In the genomic region with DNA sequence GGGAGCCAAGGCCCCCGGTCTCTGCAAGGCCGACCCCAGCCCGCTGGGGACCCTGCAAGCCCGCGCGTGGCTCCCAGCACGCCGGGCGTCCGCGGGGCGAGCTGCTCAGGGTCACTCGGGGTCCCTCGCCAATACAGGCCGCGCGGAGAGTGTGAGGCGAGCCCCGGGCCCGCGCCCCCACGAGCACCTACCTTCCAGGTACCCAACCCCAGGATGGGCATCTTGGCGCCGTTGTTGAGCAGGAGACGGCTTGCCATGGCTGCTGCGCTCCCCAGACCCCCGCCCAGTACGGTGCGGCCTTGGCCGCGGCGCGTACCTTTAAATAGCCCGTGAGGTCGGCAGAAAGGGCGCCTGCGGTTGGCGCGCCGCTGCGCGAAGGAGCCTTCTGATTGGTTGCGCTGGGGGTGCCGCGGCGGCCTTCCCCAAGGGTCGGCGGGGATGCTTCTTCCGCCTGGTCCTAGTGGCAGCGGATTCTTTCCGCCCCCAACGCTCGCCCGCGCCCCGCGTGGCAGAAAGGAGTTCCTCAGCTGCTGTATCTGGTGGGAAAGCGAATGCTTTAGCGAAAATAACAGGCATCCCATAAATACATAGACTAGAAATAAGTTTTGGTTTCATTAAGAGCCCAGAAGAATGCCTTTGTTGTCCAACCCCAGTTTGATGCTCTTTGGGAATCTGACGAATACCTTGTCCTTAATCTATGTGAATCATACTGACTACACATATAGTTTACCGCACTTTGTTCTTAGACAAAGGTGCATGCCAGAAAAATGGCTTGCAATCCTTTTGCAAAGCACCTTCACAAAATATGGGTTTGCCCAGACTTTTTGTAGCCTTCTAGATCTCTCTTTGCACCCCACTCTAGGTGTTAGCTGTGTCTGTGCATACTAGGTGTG, we compare ENCODE assay signal across 8 cellular contexts. TPM values are rescaled to one million over a fixed set of nuclear protein-coding genes. Genes with fewer than 3 reads are reported as not detected.
DNase-seq lines count a peak whose midpoint lies in the region; ATAC-seq, FAIRE-seq and TF ChIP-seq lines count a peak whose summit lies in the region.

Gene AKR1B1, minus strand, starts transcription at position 295 of the 893 bp plus-strand sequence. Its CDS starts 38 bp downstream, at position 257.

- peak; percentile 94 for FAIRE-seq in endothelial cell of umbilical vein (lab: Jason Lieb, UNC)

- H2AFZ ChIP-seq in endothelial cell of umbilical vein (ENCODE audit: low read depth, low read length): peak within 1 kb of the TSS; percentile 81

- intact Hi-C loops in CD4-positive, alpha-beta memory T cell (cut with micrococcal nuclease): loop anchor here (1.0 to 5.0 kb wide), 7 partner anchors 27 to 1053 kb away; partner anchors contain the start of genes BPGM, CNOT4, CYREN and LRGUK
- intact Hi-C loops in endothelial cell of umbilical vein (cut with micrococcal nuclease): loop anchor here (1.0 to 2.0 kb wide), 4 partner anchors 22 to 54 kb away; no protein-coding TSS in a partner anchor

- dilution Hi-C loops in endothelial cell of umbilical vein (cut with MboI; ENCODE audit: extremely low pct_ligation_motif_present, low sequenced_read_pairs): no loop called here

- peaks cover 0 to 18% of the 10 kb centered on the region in 2 donors for H3K36me3 Mint-ChIP-seq in CD4-positive, alpha-beta memory T cell

- H3K4me2 ChIP-seq in endothelial cell of umbilical vein (ENCODE audit: insufficient read depth, low read length): peak within 1 kb of the TSS; percentile 86

- TF ChIP-seq CTCF in endothelial cell of umbilical vein (IDR thresholded peaks at IDR 0.05; ENCODE audit: extremely low read depth in 1 of 2, insufficient read depth in 1 of 2, low read depth in 1 of 2, low read length in 2 of 2): peak; percentile 71 to 72

- H3K9ac ChIP-seq in endothelial cell of umbilical vein (replicated peaks; ENCODE audit: extremely low read depth, insufficient read depth, low read length): peak within 1 kb of the TSS; percentile 49

- H3K27ac ChIP-seq in CD4-positive, alpha-beta memory T cell (ENCODE audit: low read depth, low read length): peak within 1 kb of the TSS; percentile 55
- peak within 1 kb of the TSS; percentile 5 for H3K27ac ChIP-seq in endothelial cell of umbilical vein (ENCODE audit: insufficient read depth, low read depth, low read length)

- ATAC-seq in GM19438 (IDR thresholded peaks at IDR 0.05; ENCODE audit: low read depth, unreplicated experiment) (peak; percentile 90), HG03571 (IDR thresholded peaks at IDR 0.05; ENCODE audit: unreplicated experiment) (peak; percentile 95)

- no peaks in the 10 kb centered on the region for H3K9me3 ChIP-seq in CD4-positive, alpha-beta memory T cell (ENCODE audit: control insufficient read depth in 1 of 2, low read length in 2 of 2)
- H3K9me3 ChIP-seq in endothelial cell of umbilical vein (replicated peaks; ENCODE audit: control insufficient read depth, insufficient read depth, low read length): no peaks in the 10 kb centered on the region

- no peak for TF ChIP-seq POLR2A in endothelial cell of umbilical vein (IDR thresholded peaks at IDR 0.05; ENCODE audit: low read depth, low read length)

- peak within 1 kb of the TSS; percentile 25 to 62 for H3K4me3 ChIP-seq in CD4-positive, alpha-beta memory T cell (ENCODE audit: low read length in 2 of 2)
- peak within 1 kb of the TSS; percentile 42 to 81 (median 57) for H3K4me3 ChIP-seq in endothelial cell of umbilical vein (replicated peaks in 1 of 3; ENCODE audit: insufficient read depth in 1 of 3, low read depth in 1 of 3, low read length in 3 of 3)

- H3K27ac Mint-ChIP-seq in CD4-positive, alpha-beta memory T cell: peak within 1 kb of the TSS; percentile 71 to 95 (median 88)

- H3K9me1 ChIP-seq in endothelial cell of umbilical vein (replicated peaks; ENCODE audit: control insufficient read depth, extremely low read depth, insufficient read depth, low read length): no peaks in the 10 kb centered on the region

- CTCF ChIA-PET in CD4-positive, alpha-beta memory T cell (lab: Charles Lee; ENCODE audit: partially characterized antibody): interaction anchor here (0.7 to 6.7 kb wide), 10 partner anchors 9 to 147 kb away, joined by 3 to 50 read pairs (median 6); partner anchors contain the start of gene SLC35B4
- CTCF ChIA-PET in endothelial cell of umbilical vein (lab: Charles Lee): interaction anchor here (0.8 to 4.0 kb wide), 14 partner anchors 8 to 153 kb away, joined by 3 to 46 read pairs (median 5); no protein-coding TSS in a partner anchor

- POLR2A ChIA-PET in CD4-positive, alpha-beta memory T cell (lab: Charles Lee; ENCODE audit: partially characterized antibody): interaction anchor here (0.7 to 2.9 kb wide), 4 partner anchors 27 to 143 kb away, joined by 3 to 15 read pairs (median 4); no protein-coding TSS in a partner anchor
- POLR2A ChIA-PET in endothelial cell of umbilical vein (lab: Charles Lee): no interaction called here

- no peaks in the 10 kb centered on the region for H4K20me1 ChIP-seq in endothelial cell of umbilical vein (replicated peaks; ENCODE audit: control insufficient read depth, extremely low read depth, insufficient read depth, low read length)

- H3K9me3 Mint-ChIP-seq in CD4-positive, alpha-beta memory T cell: peaks cover 0 to 8% (median 2%) of the 10 kb centered on the region in 8 donors

- H3K36me3 ChIP-seq in CD4-positive, alpha-beta memory T cell (ENCODE audit: insufficient read depth, low read length): no peaks in the 10 kb centered on the region
- H3K36me3 ChIP-seq in endothelial cell of umbilical vein (ENCODE audit: control insufficient read depth in 2 of 2, extremely low read depth in 1 of 2, insufficient read depth in 2 of 2, low read length in 2 of 2): no peaks in the 10 kb centered on the region

- no TSS peak for BruUV-seq in endothelial cell of umbilical vein (replicated peaks; lab: Mats Ljungman, UMichigan)

- peaks cover 36% of the 10 kb centered on the region for H3K4me1 ChIP-seq in CD4-positive, alpha-beta memory T cell (ENCODE audit: insufficient read depth, low read length)
- peaks cover 20% of the 10 kb centered on the region for H3K4me1 ChIP-seq in endothelial cell of umbilical vein (ENCODE audit: control insufficient read depth, extremely low read depth, insufficient read depth, low read length)

- peak within 1 kb of the TSS; percentile 91 to 94 (median 92) for H3K4me3 Mint-ChIP-seq in CD4-positive, alpha-beta memory T cell

- no peaks in the 10 kb centered on the region for H3K27me3 ChIP-seq in CD4-positive, alpha-beta memory T cell (ENCODE audit: insufficient read depth, low read length)
- H3K27me3 ChIP-seq in endothelial cell of umbilical vein (ENCODE audit: control insufficient read depth in 2 of 2, insufficient read depth in 2 of 2, low read length in 2 of 2): no peaks in the 10 kb centered on the region

- H3K79me2 ChIP-seq in endothelial cell of umbilical vein (ENCODE audit: control insufficient read depth, insufficient read depth, low read length): peaks cover 15% of the 10 kb centered on the region

- no peaks in the 10 kb centered on the region for H3K27me3 Mint-ChIP-seq in CD4-positive, alpha-beta memory T cell

- DNase-seq in CD4-positive, alpha-beta memory T cell: peak; percentile 84 to 89 (median 86)
- DNase-seq in NOMO-1 (lab: John Stamatoyannopoulos, UW; ENCODE audit: unreplicated experiment in 2 of 2) (peak; percentile 72 to 81), endothelial cell of umbilical vein (ENCODE audit: low read depth, low spot score) (peak; percentile 89), midbrain (lab: John Stamatoyannopoulos, UW) (peak; percentile 93)
- DNase-seq in activated CD8-positive, alpha-beta memory T cell treated with anti-CD3 and anti-CD28 coated beads, Interleukin-2, amount 50 U/mL, for 48 hours: peak; percentile 93
- DNase-seq in stimulated activated CD8-positive, alpha-beta memory T cell treated with anti-CD3 and anti-CD28 coated beads, Interleukin-2, amount 100 ng/mL, for 48 hours (ENCODE audit: low read depth in 2 of 2): peak; percentile 82 to 83

- peaks cover 38 to 57% (median 43%) of the 10 kb centered on the region in 4 donors for H3K4me1 Mint-ChIP-seq in CD4-positive, alpha-beta memory T cell

TF ChIP-seq in endothelial cell of umbilical vein, 7 proteins besides CTCF, POLR2A, EP300 and RAD21:
- peak; percentile 30 for TF ChIP-seq POLR2AphosphoS5 (IDR thresholded peaks at IDR 0.05; ENCODE audit: insufficient read depth, low read depth, low read length)
- TF ChIP-seq MYC (IDR thresholded peaks at IDR 0.05; ENCODE audit: low read depth, low read length): no peak

RNA-seq across cellular contexts. Expression of gene AKR1B1, which starts in this region (rescaled TPM):
- total RNA-seq in CD4-positive, alpha-beta memory T cell: 10 to 100 TPM; 81.2 to 91.1 TPM
- polyA plus RNA-seq in CD4-positive, alpha-beta memory T cell: 100 to 1,000 TPM; 136 to 199 TPM
- 159 and 160 TPM in 2 replicates for total RNA-seq in endothelial cell of umbilical vein
- polyA plus RNA-seq in endothelial cell of umbilical vein: 171 and 193 TPM in 2 replicates
- 226 and 232 TPM in 2 replicates for polyA plus RNA-seq in endothelial cell of umbilical vein (2011; cell fraction: cytosol; rRNA removed)
- 192 and 208 TPM in 2 replicates for polyA plus RNA-seq in endothelial cell of umbilical vein (2011; cell fraction: nucleus; rRNA removed)
- 121 and 184 TPM in 2 replicates for polyA plus RNA-seq in endothelial cell of umbilical vein (2012)
- 99.0 and 101 TPM in 2 replicates for polyA minus RNA-seq in endothelial cell of umbilical vein
- 99.2 TPM for polyA minus RNA-seq in endothelial cell of umbilical vein (2011; cell fraction: cytosol; rRNA and poly(A)+ RNA removed)
- polyA minus RNA-seq in endothelial cell of umbilical vein (2011; cell fraction: nucleus; rRNA and poly(A)+ RNA removed): 29.8 and 46.5 TPM in 2 replicates

Comparison
In these comparisons a context has a peak if more than half of its experiments do, and no peak if none do; other contexts are left out.
1. Peak in every context shown above with its lines: DNase-seq, ATAC-seq, H3K4me3 ChIP-seq and H3K27ac ChIP-seq.